In the genomic region with DNA sequence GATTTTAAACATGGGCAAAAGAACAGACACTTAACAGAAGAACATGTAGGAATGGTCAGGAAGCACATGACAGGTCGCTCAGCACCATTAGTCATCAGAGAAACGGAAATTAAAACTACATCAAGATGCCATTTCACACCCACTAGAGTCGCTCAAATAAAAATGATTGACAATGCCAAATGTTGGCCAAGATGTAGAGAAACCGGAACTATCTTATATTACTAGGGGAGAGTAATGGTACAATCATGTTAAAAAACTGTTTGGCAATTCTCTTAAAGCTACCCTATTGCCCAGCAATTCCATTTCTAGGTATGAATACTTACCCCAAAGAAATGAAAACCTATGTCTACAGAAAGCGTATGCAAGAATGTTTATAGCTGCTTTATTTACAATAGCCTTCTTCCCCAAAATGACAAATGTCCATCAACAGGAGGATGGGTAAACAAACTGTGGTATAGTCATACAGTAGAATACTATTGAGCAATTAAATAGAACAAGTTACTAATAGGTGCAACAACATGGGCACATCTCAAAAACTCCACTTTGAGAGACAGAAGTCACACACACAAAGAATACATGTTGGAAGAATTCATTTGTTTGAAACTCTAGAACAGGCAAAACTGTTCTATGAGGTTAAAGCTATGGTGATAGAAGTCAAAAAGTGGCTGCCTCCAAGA, we compare ENCODE assay signal across 22 cellular contexts.
A peak's percentile ranks its signal among the peaks of the same experiment; 100 is the strongest.
DNase-seq lines count a peak whose midpoint lies in the region; ATAC-seq, FAIRE-seq and TF ChIP-seq lines count a peak whose summit lies in the region.
"Had no signal": no experiment of that assay in that cellular context is flagged by ENCODE, and none has a peak within 500 bp of the region (broad histone marks: within the 10 kb centered on the region; RNA-seq: fewer than 3 reads in every experiment).

No MANE protein-coding gene starts in this region.

- H3K79me2 ChIP-seq in HepG2 (ENCODE audit: insufficient read depth, low read length) = no peaks in the 10 kb centered on the region

- peaks cover 0 to 24% (median 6%) of the 10 kb centered on the region in 4 donors for H3K4me1 ChIP-seq in right lobe of liver
- peaks cover 3% of the 10 kb centered on the region; the same call in 1 of the 2 replicates for H3K4me1 ChIP-seq in HepG2 (ENCODE audit: insufficient read depth, low read length)
- H3K4me1 ChIP-seq in RWPE2 (ENCODE audit: insufficient read depth, poor library complexity, severe bottlenecking) = peaks cover 24% of the 10 kb centered on the region
- peaks cover 3% of the 10 kb centered on the region for H3K4me1 ChIP-seq in lower lobe of right lung
- H3K4me1 ChIP-seq in kidney (ENCODE audit: control insufficient read depth in 1 of 2, insufficient read depth in 1 of 2, low read depth in 1 of 2, low read length in 2 of 2) = no peaks in the 10 kb centered on the region
- H3K4me1 ChIP-seq: Peyer's patch, tibial nerve had no signal

- TF ChIP-seq POLR2A in right lobe of liver (IDR thresholded peaks at IDR 0.05) (no peak), HepG2 (IDR thresholded peaks at IDR 0.05; ENCODE audit: insufficient read depth in 1 of 2, low read depth in 2 of 2, low read length in 2 of 2) (no peak)

- TF ChIP-seq CTCF in right lobe of liver (IDR thresholded peaks at IDR 0.05) = no peak
- no peak for TF ChIP-seq CTCF in HepG2 (CRISPR knock-in tag; IDR thresholded peaks at IDR 0.05)
- no peak for TF ChIP-seq CTCF in RWPE2 (IDR thresholded peaks at IDR 0.05; ENCODE audit: poor library complexity, severe bottlenecking)
- no peak for TF ChIP-seq CTCF in lower lobe of right lung (IDR thresholded peaks at IDR 0.05)
- TF ChIP-seq CTCF in GM13977 (IDR thresholded peaks at IDR 0.05; ENCODE audit: extremely low read depth, insufficient read depth, missing control alignments) = no peak
- TF ChIP-seq CTCF in kidney (IDR thresholded peaks at IDR 0.05; ENCODE audit: borderline replicate concordance, extremely low read depth, insufficient read depth) = no peak

- H3K27ac ChIP-seq in right lobe of liver (no peak overlapping the region), HepG2 (ENCODE audit: extremely low read length, insufficient read depth, low read length) (no peak overlapping the region), RWPE2 (ENCODE audit: poor library complexity, severe bottlenecking) (peak overlapping the region; percentile 30), lower lobe of right lung (no peak overlapping the region), kidney (ENCODE audit: low read depth in 2 of 2, low read length in 2 of 2) (no peak overlapping the region)
- H3K27ac ChIP-seq: GM23248, Peyer's patch, tibial nerve had no signal

- no peak overlapping the region for H3K4me3 ChIP-seq in right lobe of liver
- no peak overlapping the region for H3K4me3 ChIP-seq in HepG2 (replicated peaks in 1 of 3; ENCODE audit: insufficient read depth in 1 of 3, low read depth in 2 of 3, low read length in 3 of 3)
- no peak overlapping the region for H3K4me3 ChIP-seq in RWPE2 (ENCODE audit: severe bottlenecking)
- no peak overlapping the region for H3K4me3 ChIP-seq in lower lobe of right lung
- no peak overlapping the region for H3K4me3 ChIP-seq in kidney (ENCODE audit: low read length in 2 of 2)
- H3K4me3 ChIP-seq: GM23248, Peyer's patch, tibial nerve had no signal

- in situ Hi-C loops in HepG2 (cut with HindIII; ENCODE audit: extremely low pct_ligation_motif_present, low pct_unique_long_range_greater_than_20kb) = no loop called here
- in situ Hi-C loops in GM13977 (cut with MboI; ENCODE audit: low pct_unique_long_range_greater_than_20kb, low sequenced_read_pairs, unreplicated experiment) = no loop called here

- FAIRE-seq in HepG2 (lab: Jason Lieb, UNC) = no peak
- no peak for FAIRE-seq in kidney (lab: Jason Lieb, UNC)
- FAIRE-seq: colon had no signal

- no peaks in the 10 kb centered on the region for H3K36me3 ChIP-seq in right lobe of liver
- H3K36me3 ChIP-seq in HepG2 (replicated peaks in 1 of 2; ENCODE audit: control insufficient read depth in 1 of 2, insufficient read depth in 2 of 2, low read length in 2 of 2) = no peaks in the 10 kb centered on the region
- no peaks in the 10 kb centered on the region for H3K36me3 ChIP-seq in RWPE2 (ENCODE audit: low read depth)
- H3K36me3 ChIP-seq in lower lobe of right lung = no peaks in the 10 kb centered on the region
- H3K36me3 ChIP-seq in kidney (ENCODE audit: control insufficient read depth in 1 of 2, insufficient read depth in 2 of 2, low read length in 2 of 2) = no peaks in the 10 kb centered on the region
- H3K36me3 ChIP-seq: Peyer's patch, tibial nerve had no signal

- intact Hi-C loops in right lobe of liver (cut with DNase I) = no loop called here
- intact Hi-C loops in HepG2 (cut with micrococcal nuclease; ENCODE audit: unreplicated experiment) = no loop called here
- intact Hi-C loops in lower lobe of right lung (cut with DNase I) = no loop called here
- intact Hi-C loops in kidney (cut with DNase I) = no loop called here

- no peaks in the 10 kb centered on the region for H4K20me1 ChIP-seq in HepG2 (ENCODE audit: insufficient read depth, low read length)

- H3K9me3 ChIP-seq in right lobe of liver = no peaks in the 10 kb centered on the region
- no peaks in the 10 kb centered on the region for H3K9me3 ChIP-seq in HepG2 (ENCODE audit: low read length)
- H3K9me3 ChIP-seq in RWPE2 (ENCODE audit: severe bottlenecking) = no peaks in the 10 kb centered on the region
- no peaks in the 10 kb centered on the region for H3K9me3 ChIP-seq in lower lobe of right lung
- H3K9me3 ChIP-seq in kidney (ENCODE audit: control insufficient read depth in 1 of 2, low read length in 2 of 2) = peaks cover 0 to 8% of the 10 kb centered on the region in 2 donors
- H3K9me3 ChIP-seq: Peyer's patch had no signal

- 80% methylated on average over 5 of the region's 5 CpGs for WGBS in right lobe of liver (ENCODE audit: insufficient coverage, low coverage, low lambda C conversion rate, missing lambda C conversion rate)
- 65% methylated on average over 5 of the region's 5 CpGs for WGBS in HepG2 (ENCODE audit: low lambda C conversion rate)

- H3K27me3 ChIP-seq in right lobe of liver = no peaks in the 10 kb centered on the region
- H3K27me3 ChIP-seq in HepG2 (ENCODE audit: control insufficient read depth in 1 of 2, insufficient read depth in 2 of 2, low read length in 2 of 2) = no peaks in the 10 kb centered on the region
- H3K27me3 ChIP-seq in RWPE2 (ENCODE audit: insufficient read depth, poor library complexity, severe bottlenecking) = no peaks in the 10 kb centered on the region
- no peaks in the 10 kb centered on the region for H3K27me3 ChIP-seq in lower lobe of right lung (ENCODE audit: low read depth)
- H3K27me3 ChIP-seq: Peyer's patch, tibial nerve had no signal

- no peak overlapping the region for H2AFZ ChIP-seq in HepG2 (ENCODE audit: low read length)
- H2AFZ ChIP-seq: GM23248 had no signal

- TF ChIP-seq RAD21 in HepG2 (CRISPR knock-in tag; IDR thresholded peaks at IDR 0.05) = no peak

- CTCF ChIA-PET in HepG2 (lab: Yijun Ruan, JAX; ENCODE audit: low intra/inter-chr PET ratio, low total read pairs) = no interaction called here

- DNase-seq in right lobe of liver = no peak
- DNase-seq in HepG2 (ENCODE audit: low spot score) = no peak
- DNase-seq in RWPE2 (ENCODE audit: low spot score) = no peak
- no peak for DNase-seq in lower lobe of right lung
- DNase-seq in GM19240 (ENCODE audit: insufficient read length, low spot score) = no peak
- no peak for DNase-seq in GM13977 (ENCODE audit: low spot score)
- DNase-seq in kidney = no peak
- DNase-seq: ACHN; activated CD4-positive, alpha-beta T cell treated with anti-CD3 and anti-CD28 coated beads for 48 hours; activated CD8-positive, alpha-beta memory T cell treated with anti-CD3 and anti-CD28 coated beads, Interleukin-2, amount 50 U/mL, for 48 hours; anterior cingulate cortex; DMS153; GM23248; kidney glomerular epithelial cell; MM.1S; NCI-H2029 treated with DMSO at 0.1 percent for 48 hours; NCI-H510A; Peyer's patch; stimulated activated naive CD4-positive, alpha-beta T cell treated with Interleukin-2 at 50 U/mL for 16 hours had no signal

- ATAC-seq in right lobe of liver = peak in 3 of 4 donors; percentile 15 to 25 (median 17)
- ATAC-seq in HepG2 = no peak
- ATAC-seq in RWPE2 (ENCODE audit: low read depth) = peak; percentile 68
- peak; percentile 82 to 94 for ATAC-seq in lower lobe of right lung
- no peak for ATAC-seq in GM19395 (IDR thresholded peaks at IDR 0.05; ENCODE audit: unreplicated experiment)

- POLR2A ChIA-PET in HepG2 (lab: Yijun Ruan, JAX) = no interaction called here

- H3K9ac ChIP-seq in HepG2 (ENCODE audit: insufficient read depth, low read depth, low read length) (no peak overlapping the region), kidney (ENCODE audit: low read length in 2 of 2) (no peak overlapping the region)
- H3K9ac ChIP-seq: GM23248 had no signal

- no peak overlapping the region for H3K4me2 ChIP-seq in HepG2 (ENCODE audit: low read depth, low read length)

- no peak for TF ChIP-seq EP300 in HepG2 (IDR thresholded peaks at IDR 0.05; ENCODE audit: low read depth in 2 of 2, low read length in 2 of 2)
- no peak for TF ChIP-seq EP300 in HepG2 (CRISPR knock-in tag; IDR thresholded peaks at IDR 0.05; ENCODE audit: borderline replicate concordance)

- BruUV-seq in HepG2 (replicated peaks; lab: Mats Ljungman, UMichigan) = no TSS peak

TF ChIP-seq in HepG2, 621 proteins besides CTCF, POLR2A, EP300 and RAD21:
- TF ChIP-seq, protein P1, sequence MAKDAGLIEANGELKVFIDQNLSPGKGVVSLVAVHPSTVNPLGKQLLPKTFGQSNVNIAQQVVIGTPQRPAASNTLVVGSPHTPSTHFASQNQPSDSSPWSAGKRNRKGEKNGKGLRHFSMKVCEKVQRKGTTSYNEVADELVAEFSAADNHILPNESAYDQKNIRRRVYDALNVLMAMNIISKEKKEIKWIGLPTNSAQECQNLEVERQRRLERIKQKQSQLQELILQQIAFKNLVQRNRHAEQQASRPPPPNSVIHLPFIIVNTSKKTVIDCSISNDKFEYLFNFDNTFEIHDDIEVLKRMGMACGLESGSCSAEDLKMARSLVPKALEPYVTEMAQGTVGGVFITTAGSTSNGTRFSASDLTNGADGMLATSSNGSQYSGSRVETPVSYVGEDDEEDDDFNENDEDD (CRISPR knock-in tag; IDR thresholded peaks at IDR 0.05; ENCODE audit: borderline replicate concordance) = no peak
- TF ChIP-seq ZNF343 (CRISPR knock-in tag; IDR thresholded peaks at IDR 0.05) (no peak), PAWR (CRISPR knock-in tag; IDR thresholded peaks at IDR 0.05; ENCODE audit: borderline replicate concordance) (no peak)
- TF ChIP-seq, protein P2, sequence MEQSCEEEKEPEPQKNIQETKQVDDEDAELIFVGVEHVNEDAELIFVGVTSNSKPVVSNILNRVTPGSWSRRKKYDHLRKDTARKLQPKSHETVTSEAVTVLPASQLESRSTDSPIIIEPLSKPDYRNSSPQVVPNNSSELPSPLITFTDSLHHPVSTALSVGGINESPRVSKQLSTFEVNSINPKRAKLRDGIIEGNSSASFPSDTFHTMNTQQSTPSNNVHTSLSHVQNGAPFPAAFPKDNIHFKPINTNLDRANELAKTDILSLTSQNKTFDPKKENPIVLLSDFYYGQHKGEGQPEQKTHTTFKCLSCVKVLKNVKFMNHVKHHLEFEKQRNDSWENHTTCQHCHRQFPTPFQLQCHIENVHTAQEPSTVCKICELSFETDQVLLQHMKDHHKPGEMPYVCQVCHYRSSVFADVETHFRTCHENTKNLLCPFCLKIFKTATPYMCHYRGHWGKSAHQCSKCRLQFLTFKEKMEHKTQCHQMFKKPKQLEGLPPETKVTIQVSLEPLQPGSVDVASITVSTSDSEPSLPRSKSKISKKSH (CRISPR knock-in tag; IDR thresholded peaks at IDR 0.05; ENCODE audit: borderline replicate concordance) = no peak

Comparison
In these comparisons a context has a peak if more than half of its experiments do, and no peak if none do; other contexts are left out.
1. ATAC-seq: peak in right lobe of liver (3 of 4), RWPE2 (single experiment) and lower lobe of right lung (2 of 2); none in HepG2 (single experiment) and GM19395 (single experiment).